Comparison of ENCODE assay signal across 8 cellular contexts in genomic region chr1:212186427-212187207, GRCh38.
DNase-seq lines count a peak whose midpoint lies in the region; ATAC-seq, FAIRE-seq and TF ChIP-seq lines count a peak whose summit lies in the region.

No MANE protein-coding gene starts in this region.

- no peak overlapping the region for H3K9ac ChIP-seq in PC-3 (ENCODE audit: low read length)

- DNase-seq in stimulated activated CD4-positive, alpha-beta T cell treated with anti-CD3 and anti-CD28 coated beads, Interleukin-2, amount 100 ng/mL, for 4 hours (ENCODE audit: low read depth), result peak; percentile 7
- no peak for DNase-seq in stimulated activated CD4-positive, alpha-beta T cell treated with anti-CD3 and anti-CD28 coated beads, Interleukin-4, amount 100 ng/mL, for 24 hours
- no peak for DNase-seq in PC-3
- no peak for DNase-seq in HK-2 (ENCODE audit: unreplicated experiment)
- DNase-seq in D721Med (ENCODE audit: insufficient read length, low spot score), result no peak
- DNase-seq in prostate gland (ENCODE audit: low spot score), result no peak

- ATAC-seq in HG02981 (IDR thresholded peaks at IDR 0.05; ENCODE audit: unreplicated experiment) (peak; percentile 99), PC-3 (no peak; the same call in 1 of the 2 replicates)

- H4K20me1 ChIP-seq in PC-3 (ENCODE audit: low read length), result no peaks in the 10 kb centered on the region

- WGBS in prostate gland, result 63% methylated on average over 8 of the region's 8 CpGs

- H3K27me3 ChIP-seq in PC-3 (ENCODE audit: low read length), result no peaks in the 10 kb centered on the region
- no peaks in the 10 kb centered on the region for H3K27me3 ChIP-seq in muscle layer of duodenum (ENCODE audit: low read depth, low read length)
- H3K27me3 ChIP-seq in prostate gland (replicated peaks; ENCODE audit: insufficient read depth), result no peaks in the 10 kb centered on the region

- no peaks in the 10 kb centered on the region for H3K4me1 ChIP-seq in PC-3 (ENCODE audit: insufficient read depth, low read length)
- no peaks in the 10 kb centered on the region for H3K4me1 ChIP-seq in muscle layer of duodenum (ENCODE audit: control insufficient read depth in 1 of 2, insufficient read depth in 2 of 2, low read length in 2 of 2)
- no peaks in the 10 kb centered on the region for H3K4me1 ChIP-seq in prostate gland (replicated peaks)

- intact Hi-C loops in PC-3 (cut with micrococcal nuclease), result no loop called here
- intact Hi-C loops in prostate gland (cut with DNase I), result no loop called here

- H3K9me2 ChIP-seq in PC-3 (replicated peaks; ENCODE audit: low read length), result 0 out of 2 replicates have a peak, but pooled peaks cover 4% of the 10 kb centered on the region

- TF ChIP-seq POLR2A in prostate gland (IDR thresholded peaks at IDR 0.05), result no peak

- H2AFZ ChIP-seq in PC-3 (ENCODE audit: low read length), result peak overlapping the region; percentile 3; the same call in 1 of the 2 replicates

- POLR2A ChIA-PET in PC-3 (lab: Charles Lee; ENCODE audit: unreplicated experiment), result no interaction called here

- no peaks in the 10 kb centered on the region for H3K9me3 ChIP-seq in PC-3 (ENCODE audit: low read length)
- H3K9me3 ChIP-seq in muscle layer of duodenum (ENCODE audit: control insufficient read depth in 1 of 2, low read length in 2 of 2), result no peaks in the 10 kb centered on the region
- no peaks in the 10 kb centered on the region for H3K9me3 ChIP-seq in prostate gland

- no peaks in the 10 kb centered on the region for H3K79me2 ChIP-seq in PC-3 (ENCODE audit: low read length)

- CTCF ChIA-PET in PC-3 (lab: Charles Lee), result no interaction called here

- no peak for FAIRE-seq in D721Med (lab: Jason Lieb, UNC)

- no peaks in the 10 kb centered on the region for H3F3A ChIP-seq in PC-3 (ENCODE audit: low read length, unreplicated experiment)

- no peaks in the 10 kb centered on the region for H3K36me3 ChIP-seq in PC-3 (ENCODE audit: low read depth, low read length)
- H3K36me3 ChIP-seq in muscle layer of duodenum (ENCODE audit: control insufficient read depth in 1 of 2, insufficient read depth in 2 of 2, low read length in 2 of 2), result no peaks in the 10 kb centered on the region
- H3K36me3 ChIP-seq in prostate gland, result no peaks in the 10 kb centered on the region

- no TSS peak for BruUV-seq in PC-3 (replicated peaks; lab: Mats Ljungman, UMichigan)

- H3K27ac ChIP-seq in PC-3 (ENCODE audit: low read length) (no peak overlapping the region), muscle layer of duodenum (ENCODE audit: low read length) (peak overlapping the region; percentile 64), prostate gland (no peak overlapping the region)

- no peak overlapping the region for H3K4me2 ChIP-seq in PC-3 (ENCODE audit: low read length)

- no peak for TF ChIP-seq CTCF in PC-3 (conservative IDR thresholded peaks at IDR 0.05; ENCODE audit: low read depth, low read length)
- TF ChIP-seq CTCF in D721Med (IDR thresholded peaks at IDR 0.05; ENCODE audit: insufficient read depth, missing control alignments), result no peak
- TF ChIP-seq CTCF in prostate gland (IDR thresholded peaks at IDR 0.05), result no peak

- H3K4me3 ChIP-seq in PC-3 (ENCODE audit: low read length) (no peak overlapping the region), muscle layer of duodenum (ENCODE audit: low read depth in 1 of 2, low read length in 2 of 2) (no peak overlapping the region), prostate gland (no peak overlapping the region)
